28 cellular contexts compared by ENCODE assay signal in genomic region chr4:96356591-96357360, GRCh38.
DNase-seq lines count a peak whose midpoint lies in the region; FAIRE-seq and TF ChIP-seq lines count a peak whose summit lies in the region.
"Had no signal": no experiment of that assay in that cellular context is flagged by ENCODE, and none has a peak within 500 bp of the region (broad histone marks: within the 10 kb centered on the region; RNA-seq: fewer than 3 reads in every experiment).

No MANE protein-coding gene starts in this region.

- no peak overlapping the region for H3K4me3 ChIP-seq in H1 (ENCODE audit: extremely low read depth in 1 of 4, insufficient read depth in 2 of 4, low read depth in 3 of 4, low read length in 4 of 4)
- no peak overlapping the region for H3K4me3 ChIP-seq in thyroid gland (replicated peaks in 1 of 3)
- H3K4me3 ChIP-seq: BLaER1 treated with 17β-estradiol and CSF1 and Interleukin-3, amounts not matched to agents 10 nM and 100 nM; esophagus muscularis mucosa; gastroesophageal sphincter; neural progenitor cell; pancreas; smooth muscle cell; vagina had no signal

- H3K56ac ChIP-seq in H1 (replicated peaks; ENCODE audit: insufficient read length, low read depth, low read length), result no peak overlapping the region
- no peak overlapping the region for H3K56ac ChIP-seq in H9 (ENCODE audit: insufficient read length, low read depth, low read length)

- peak; percentile 80 for FAIRE-seq in RCC 7860 (lab: Jason Lieb, UNC)
- FAIRE-seq in H1 (lab: Jason Lieb, UNC), result no peak
- FAIRE-seq: pancreas had no signal

- H2BK20ac ChIP-seq in H1 (ENCODE audit: low read length) (no peak overlapping the region), H9 (ENCODE audit: low read depth, low read length, poor library complexity, severe bottlenecking) (no peak overlapping the region)

- H4K20me1 ChIP-seq in H1 (replicated peaks in 1 of 2; ENCODE audit: control insufficient read depth in 1 of 2, insufficient read depth in 2 of 2, low read length in 2 of 2) (no peaks in the 10 kb centered on the region), H9 (ENCODE audit: control insufficient read depth, insufficient read depth, insufficient read length) (no peaks in the 10 kb centered on the region)
- H4K20me1 ChIP-seq: BLaER1 treated with 17β-estradiol and CSF1 and Interleukin-3, amounts not matched to agents 10 nM and 100 nM had no signal

- H2BK12ac ChIP-seq in H1 (ENCODE audit: low read depth, low read length) (no peak overlapping the region), H9 (ENCODE audit: insufficient read length, low read depth, low read length) (no peak overlapping the region)

- no peaks in the 10 kb centered on the region for H3K36me3 Mint-ChIP-seq in H9 (ENCODE audit: insufficient read depth in 1 of 3, low read depth in 3 of 3)
- H3K36me3 Mint-ChIP-seq: neural progenitor cell had no signal

- intact Hi-C loops in thyroid gland (cut with DNase I), result no loop called here

- TF ChIP-seq RAD21 in H1 (IDR thresholded peaks at IDR 0.05 in 1 of 2, conservative IDR thresholded peaks at IDR 0.05 in 1 of 2; ENCODE audit: low read depth in 2 of 2, low read length in 2 of 2), result no peak

- H3K79me2 ChIP-seq in H1 (ENCODE audit: control insufficient read depth in 1 of 2, insufficient read depth in 2 of 2, low read length in 2 of 2), result no peaks in the 10 kb centered on the region
- no peaks in the 10 kb centered on the region for H3K79me2 ChIP-seq in H9 (ENCODE audit: insufficient read depth, low read length)

- no peak overlapping the region for H4K8ac ChIP-seq in H1 (ENCODE audit: extremely low read depth, insufficient read depth, low read length)
- no peak overlapping the region for H4K8ac ChIP-seq in H9 (replicated peaks; ENCODE audit: insufficient read length, low read depth, low read length)

- H3K23me2 ChIP-seq in H1 (ENCODE audit: low read depth, low read length) (no peaks in the 10 kb centered on the region), H9 (ENCODE audit: insufficient read length, low read depth, low read length, poor library complexity, severe bottlenecking) (no peaks in the 10 kb centered on the region)

- WGBS in H1 (ENCODE audit: extremely low coverage in 1 of 2, insufficient coverage in 1 of 2, insufficient read length in 1 of 2, insufficient replicate concordance in 2 of 2, low coverage in 1 of 2, low lambda C conversion rate in 2 of 2, missing lambda C conversion rate in 1 of 2), 2 experiments, result 95% methylated on average over 2 of the region's 2 CpGs; no CpG with 5 or more reads in 1 of the 2 experiments
- 59 to 63% methylated on average over 2 of the region's 2 CpGs for WGBS in thyroid gland, 2 donors
- no CpG with 5 or more reads among the region's 2 CpGs for WGBS in H9 (ENCODE audit: extremely low coverage, insufficient read length, low lambda C conversion rate)

- peaks cover 0 to 3% (median 0%) of the 10 kb centered on the region in 4 experiments; a peak in 1 of 7 replicates for H3K4me1 ChIP-seq in H1 (replicated peaks in 1 of 4; ENCODE audit: control insufficient read depth in 3 of 4, insufficient read depth in 4 of 4, low read length in 3 of 4)
- H3K4me1 ChIP-seq in thyroid gland, result peaks cover 0 to 12% of the 10 kb centered on the region in 2 donors
- peaks cover 2% of the 10 kb centered on the region; the same call in 1 of the 2 replicates for H3K4me1 ChIP-seq in H9 (ENCODE audit: insufficient read depth, low read length)
- H3K4me1 ChIP-seq: BLaER1 treated with 17β-estradiol and CSF1 and Interleukin-3, amounts not matched to agents 10 nM and 100 nM; esophagus muscularis mucosa; gastroesophageal sphincter; neural progenitor cell; vagina had no signal

- no peak overlapping the region for H4K5ac ChIP-seq in H1 (ENCODE audit: insufficient read length, low read depth, low read length)
- no peak overlapping the region for H4K5ac ChIP-seq in H9 (ENCODE audit: insufficient read length, low read depth, low read length)

- no peak for TF ChIP-seq EP300 in H1 (IDR thresholded peaks at IDR 0.05; ENCODE audit: borderline replicate concordance in 1 of 2, low read depth in 2 of 2, low read length in 2 of 2)

- H3K23ac ChIP-seq in H1 (ENCODE audit: insufficient read length), result no peak overlapping the region
- no peak overlapping the region for H3K23ac ChIP-seq in H9 (ENCODE audit: insufficient read length, low read depth, low read length)

- H3K9ac ChIP-seq in H1 (replicated peaks in 1 of 4; ENCODE audit: extremely low read depth in 1 of 4, low read depth in 3 of 4, low read length in 3 of 4) (no peak overlapping the region), H9 (ENCODE audit: extremely low read depth, insufficient read length, low read length) (no peak overlapping the region)
- H3K9ac ChIP-seq: BLaER1 treated with 17β-estradiol and CSF1 and Interleukin-3, amounts not matched to agents 10 nM and 100 nM; neural progenitor cell had no signal

- no peak overlapping the region for H2BK15ac ChIP-seq in H1 (ENCODE audit: low read length)
- H2BK15ac ChIP-seq in H9 (ENCODE audit: low read depth, low read length), result no peak overlapping the region

- CTCF ChIA-PET in H1 (lab: Charles Lee; ENCODE audit: partially characterized antibody), result no interaction called here

- H3K4me3 Mint-ChIP-seq in H9, result no peak overlapping the region
- H3K4me3 Mint-ChIP-seq: activated T-helper 17 cell treated with anti-CD3 and anti-CD28 coated beads, Interleukin-2, amount 50 U/mL, for 72 hours; neural progenitor cell had no signal

- no peak overlapping the region for H3K18ac ChIP-seq in H1 (ENCODE audit: extremely low read depth, low read length)
- no peak overlapping the region for H3K18ac ChIP-seq in H9 (ENCODE audit: insufficient read length, low read depth, low read length)

- DNase-seq in RCC 7860 (ENCODE audit: low spot score) (peak; percentile 18), H1 (ENCODE audit: low read depth in 1 of 2, low spot score in 2 of 2) (no peak), kidney tubule cell (ENCODE audit: low spot score) (peak; percentile 61), thyroid gland (peak; percentile 5 to 8), H9 (no peak), ureter (ENCODE audit: low spot score) (no peak)
- no peak for DNase-seq in activated effector memory CD4-positive, alpha-beta T cell treated with Interleukin-2 at 50 U/mL for 16 hours
- DNase-seq: activated CD4-positive, alpha-beta T cell treated with anti-CD3 and anti-CD28 coated beads for 48 hours; activated naive CD4-positive, alpha-beta T cell treated with anti-CD3 and anti-CD28 coated beads, Interleukin-2, amount 50 U/mL, for 16 hours; HCEC 1CT; hippocampal formation; left colon; NCI-H146; NCI-H2107; NCI-H446 treated with DMSO at 0.1 percent for 48 hours; NCI-H774; pancreas; stimulated activated CD4-positive, alpha-beta T cell treated with anti-CD3 and anti-CD28 coated beads, Interleukin-1b, Interleukin-23, amount 100 ng/mL, for 48 hours; stimulated activated naive CD4-positive, alpha-beta T cell treated with Interleukin-2 at 50 U/mL for 16 hours; T1000; WERI-Rb-1 had no signal

- no peak overlapping the region for H3K27ac Mint-ChIP-seq in H9
- H3K27ac Mint-ChIP-seq: activated T-helper 17 cell treated with anti-CD3 and anti-CD28 coated beads, Interleukin-2, amount 50 U/mL, for 72 hours; neural progenitor cell had no signal

- H3K4me2 ChIP-seq in H1 (ENCODE audit: insufficient read depth in 1 of 2, low read depth in 2 of 2, low read length in 2 of 2), result no peak overlapping the region
- no peak overlapping the region for H3K4me2 ChIP-seq in H9 (ENCODE audit: insufficient read depth, insufficient read length, low read length)
- H3K4me2 ChIP-seq: BLaER1 treated with 17β-estradiol and CSF1 and Interleukin-3, amounts not matched to agents 10 nM and 100 nM; neural progenitor cell; smooth muscle cell had no signal

- no peak overlapping the region for H3K14ac ChIP-seq in H1 (ENCODE audit: insufficient read length)
- H3K14ac ChIP-seq in H9 (ENCODE audit: insufficient read depth, low read length), result no peak overlapping the region

- H3K9me3 ChIP-seq in H1 (ENCODE audit: insufficient read depth in 2 of 2, low read depth in 1 of 2, low read length in 1 of 2), result no peaks in the 10 kb centered on the region
- no peaks in the 10 kb centered on the region for H3K9me3 ChIP-seq in thyroid gland
- no peaks in the 10 kb centered on the region for H3K9me3 ChIP-seq in H9 (ENCODE audit: control insufficient read depth, low read depth, low read length)
- H3K9me3 ChIP-seq: BLaER1 treated with 17β-estradiol and CSF1 and Interleukin-3, amounts not matched to agents 10 nM and 100 nM; esophagus muscularis mucosa; gastroesophageal sphincter; pancreas; vagina had no signal

- no peak overlapping the region for H3T11ph ChIP-seq in H9 (ENCODE audit: low read length)

- H3K79me1 ChIP-seq in H1 (ENCODE audit: low read depth, low read length) (no peaks in the 10 kb centered on the region), H9 (ENCODE audit: insufficient read depth, low read depth, low read length, poor library complexity, severe bottlenecking) (no peaks in the 10 kb centered on the region)

- TF ChIP-seq POLR2A in H1 (IDR thresholded peaks at IDR 0.05; ENCODE audit: control extremely low read depth in 1 of 2, low read depth in 2 of 2, low read length in 2 of 2) (no peak), thyroid gland (IDR thresholded peaks at IDR 0.05) (no peak)

- H2BK120ac ChIP-seq in H1 (replicated peaks; ENCODE audit: low read depth, low read length) (no peak overlapping the region), H9 (ENCODE audit: low read depth, low read length, poor library complexity, severe bottlenecking) (no peak overlapping the region)

- no peaks in the 10 kb centered on the region for H3K27me3 ChIP-seq in H1 (replicated peaks in 1 of 4; ENCODE audit: control insufficient read depth in 3 of 4, extremely low read depth in 1 of 4, insufficient read depth in 3 of 4, low read length in 3 of 4)
- no peaks in the 10 kb centered on the region for H3K27me3 ChIP-seq in thyroid gland
- no peaks in the 10 kb centered on the region for H3K27me3 ChIP-seq in H9 (ENCODE audit: insufficient read depth, low read length)
- H3K27me3 ChIP-seq: BLaER1 treated with 17β-estradiol and CSF1 and Interleukin-3, amounts not matched to agents 10 nM and 100 nM; esophagus muscularis mucosa; gastroesophageal sphincter; neural progenitor cell; pancreas; vagina had no signal

- H2AK5ac ChIP-seq in H1 (ENCODE audit: low read depth, low read length) (no peak overlapping the region), H9 (ENCODE audit: insufficient read length, low read length) (no peak overlapping the region)

- H4K91ac ChIP-seq in H1 (replicated peaks; ENCODE audit: insufficient read length, low read length) (no peak overlapping the region), H9 (ENCODE audit: insufficient read length, low read depth, low read length) (no peak overlapping the region)

- H3K9me3 Mint-ChIP-seq in H9, result no peaks in the 10 kb centered on the region
- H3K9me3 Mint-ChIP-seq: activated T-helper 17 cell treated with anti-CD3 and anti-CD28 coated beads, Interleukin-2, amount 50 U/mL, for 72 hours; neural progenitor cell had no signal

- H3K4me1 Mint-ChIP-seq in H9, result peaks cover 5 to 23% of the 10 kb centered on the region in 2 experiments
- H3K4me1 Mint-ChIP-seq: activated T-helper 17 cell treated with anti-CD3 and anti-CD28 coated beads, Interleukin-2, amount 50 U/mL, for 72 hours had no signal

- H3K27ac ChIP-seq in H1 (ENCODE audit: low read depth, low read length) (no peak overlapping the region), thyroid gland (no peak overlapping the region), H9 (ENCODE audit: insufficient read length, low read depth, low read length) (no peak overlapping the region)
- H3K27ac ChIP-seq: BLaER1 treated with 17β-estradiol and CSF1 and Interleukin-3, amounts not matched to agents 10 nM and 100 nM; esophagus muscularis mucosa; gastroesophageal sphincter; neural progenitor cell; pancreas; vagina; WERI-Rb-1 had no signal

- POLR2A ChIA-PET in H1 (lab: Charles Lee; ENCODE audit: partially characterized antibody), result no interaction called here

- H2AFZ ChIP-seq in H1 (ENCODE audit: low read length), result peak overlapping the region; percentile 7; the same call in 1 of the 2 replicates
- no peak overlapping the region for H2AFZ ChIP-seq in H9 (ENCODE audit: low read length)
- H2AFZ ChIP-seq: neural progenitor cell had no signal

- H3K36me3 ChIP-seq in H1 (ENCODE audit: control insufficient read depth in 2 of 4, insufficient read depth in 4 of 4, low read length in 3 of 4), result no peaks in the 10 kb centered on the region
- H3K36me3 ChIP-seq in thyroid gland, result no peaks in the 10 kb centered on the region
- H3K36me3 ChIP-seq: BLaER1 treated with 17β-estradiol and CSF1 and Interleukin-3, amounts not matched to agents 10 nM and 100 nM; esophagus muscularis mucosa; gastroesophageal sphincter; neural progenitor cell; pancreas; vagina; WERI-Rb-1 had no signal

- TF ChIP-seq CTCF in H1 (IDR thresholded peaks at IDR 0.05; ENCODE audit: control extremely low read depth in 1 of 3, insufficient read depth in 1 of 3, low read depth in 1 of 3, low read length in 3 of 3) (no peak), thyroid gland (IDR thresholded peaks at IDR 0.05) (no peak), H9 (conservative IDR thresholded peaks at IDR 0.05) (no peak)

- no peak overlapping the region for H2BK5ac ChIP-seq in H1 (ENCODE audit: low read depth, low read length)
- H2BK5ac ChIP-seq in H9 (ENCODE audit: insufficient read length, low read length), result no peak overlapping the region

- H3K4ac ChIP-seq in H1 (replicated peaks; ENCODE audit: insufficient read length, low read depth, low read length) (no peak overlapping the region), H9 (ENCODE audit: low read depth, low read length) (no peak overlapping the region)

- no peaks in the 10 kb centered on the region for H3K27me3 Mint-ChIP-seq in H9 (ENCODE audit: low read depth)
- H3K27me3 Mint-ChIP-seq: activated T-helper 17 cell treated with anti-CD3 and anti-CD28 coated beads, Interleukin-2, amount 50 U/mL, for 72 hours had no signal

Comparison
In these comparisons a context has a peak if more than half of its experiments do, and no peak if none do; other contexts are left out.
1. DNase-seq: peak in RCC 7860 (single experiment), kidney tubule cell (single experiment) and thyroid gland (2 of 2); none in H1 (0 of 2), H9 (single experiment), activated effector memory CD4-positive, alpha-beta T cell treated with Interleukin-2 at 50 U/mL for 16 hours (single experiment) and ureter (single experiment).